In genomic region chr10:931326-932318, GRCh38 we compare ENCODE assay signal across 8 cellular contexts. TPM values are rescaled to one million over a fixed set of nuclear protein-coding genes. Genes with fewer than 3 reads are reported as not detected.
A peak's percentile ranks its signal among the peaks of the same experiment; 100 is the strongest.
DNase-seq lines count a peak whose midpoint lies in the region; ATAC-seq and TF ChIP-seq lines count a peak whose summit lies in the region.

Gene LARP4B, minus strand, starts transcription at chr10:931705. Its CDS starts 45,984 bp downstream, at chr10:885721.

- peaks cover 38% of the 10 kb centered on the region for H3K4me1 Mint-ChIP-seq in T-helper 17 cell
- peaks cover 32% of the 10 kb centered on the region for H3K4me1 Mint-ChIP-seq in progenitor cell of endocrine pancreas (ENCODE audit: low read depth)

- TF ChIP-seq CTCF in left ventricle myocardium inferior (IDR thresholded peaks at IDR 0.05; ENCODE audit: borderline replicate concordance) (no peak), progenitor cell of endocrine pancreas (IDR thresholded peaks at IDR 0.05; ENCODE audit: unreplicated experiment) (no peak), upper lobe of right lung (IDR thresholded peaks at IDR 0.05) (no peak)

- H3K27ac ChIP-seq in left ventricle myocardium inferior (replicated peaks) (peak within 1 kb of the TSS; percentile 97), upper lobe of right lung (peak within 1 kb of the TSS; percentile 95)

- intact Hi-C loops in left ventricle myocardium inferior (cut with micrococcal nuclease): no loop called here
- intact Hi-C loops in upper lobe of right lung (cut with DNase I): no loop called here

- ATAC-seq in GM18502 (IDR thresholded peaks at IDR 0.05; ENCODE audit: poor library complexity, unreplicated experiment) (peak; percentile 94), HG02943 (IDR thresholded peaks at IDR 0.05; ENCODE audit: low read depth, unreplicated experiment) (peak; percentile 94), T-helper 17 cell (peak; percentile 99), upper lobe of right lung (peak; percentile 98)

- no peaks in the 10 kb centered on the region for H3K27me3 Mint-ChIP-seq in T-helper 17 cell
- no peaks in the 10 kb centered on the region for H3K27me3 Mint-ChIP-seq in progenitor cell of endocrine pancreas

- peak; percentile 77 to 86 for DNase-seq in NCI-H187 (lab: John Stamatoyannopoulos, UW)
- DNase-seq in T-helper 17 cell: peak; percentile 97 to 98 (median 97)
- DNase-seq in amygdala (lab: John Stamatoyannopoulos, UW): peak; percentile 38 to 98 (median 93)
- DNase-seq in left ventricle myocardium inferior: peak; percentile 97
- DNase-seq in progenitor cell of endocrine pancreas (ENCODE audit: low spot score, unreplicated experiment): peak; percentile 92
- DNase-seq in upper lobe of right lung: peak; percentile 99

- H3K27me3 ChIP-seq in left ventricle myocardium inferior (ENCODE audit: low read depth): no peaks in the 10 kb centered on the region
- no peaks in the 10 kb centered on the region for H3K27me3 ChIP-seq in upper lobe of right lung

- H3K36me3 ChIP-seq in left ventricle myocardium inferior: peaks cover under 1% of the 10 kb centered on the region
- peaks cover under 1% of the 10 kb centered on the region for H3K36me3 ChIP-seq in upper lobe of right lung

- H3K36me3 Mint-ChIP-seq in T-helper 17 cell (ENCODE audit: low read depth) (peaks cover 3% of the 10 kb centered on the region), progenitor cell of endocrine pancreas (ENCODE audit: insufficient read depth) (no peaks in the 10 kb centered on the region)

- H3K9me3 ChIP-seq in T-helper 17 cell (ENCODE audit: control insufficient read depth, low read length, poor library complexity, severe bottlenecking): no peaks in the 10 kb centered on the region
- no peaks in the 10 kb centered on the region for H3K9me3 ChIP-seq in left ventricle myocardium inferior (replicated peaks)
- H3K9me3 ChIP-seq in upper lobe of right lung: no peaks in the 10 kb centered on the region

- H3K9me3 Mint-ChIP-seq in progenitor cell of endocrine pancreas (ENCODE audit: low read depth): no peaks in the 10 kb centered on the region

- peak within 1 kb of the TSS; percentile 97 for H3K27ac Mint-ChIP-seq in T-helper 17 cell
- peak within 1 kb of the TSS; percentile 98 for H3K27ac Mint-ChIP-seq in progenitor cell of endocrine pancreas

- H3K4me1 ChIP-seq in left ventricle myocardium inferior: peaks cover 41% of the 10 kb centered on the region
- peaks cover 34% of the 10 kb centered on the region for H3K4me1 ChIP-seq in upper lobe of right lung

- H3K4me3 Mint-ChIP-seq in T-helper 17 cell (peak within 1 kb of the TSS; percentile 98), progenitor cell of endocrine pancreas (ENCODE audit: low read depth) (peak within 1 kb of the TSS; percentile 92)

- peak within 1 kb of the TSS; percentile 81 for H3K4me3 ChIP-seq in left ventricle myocardium inferior
- peak within 1 kb of the TSS; percentile 67 for H3K4me3 ChIP-seq in upper lobe of right lung

RNA-seq across cellular contexts. Expression of gene LARP4B, which starts in this region (rescaled TPM):
- total RNA-seq in T-helper 17 cell (10 to 100 TPM; 59.4 to 72.9 TPM), left ventricle myocardium inferior (64.2 TPM), progenitor cell of endocrine pancreas (110 and 114 TPM in 2 replicates), upper lobe of right lung (126 TPM)

Comparison
In these comparisons a context has a peak if more than half of its experiments do, and no peak if none do; other contexts are left out.
1. Peak in every context shown above with its lines: DNase-seq, ATAC-seq, H3K4me3 ChIP-seq and H3K27ac ChIP-seq.